ENCODE assay signal across 26 cellular contexts in the genomic region with DNA sequence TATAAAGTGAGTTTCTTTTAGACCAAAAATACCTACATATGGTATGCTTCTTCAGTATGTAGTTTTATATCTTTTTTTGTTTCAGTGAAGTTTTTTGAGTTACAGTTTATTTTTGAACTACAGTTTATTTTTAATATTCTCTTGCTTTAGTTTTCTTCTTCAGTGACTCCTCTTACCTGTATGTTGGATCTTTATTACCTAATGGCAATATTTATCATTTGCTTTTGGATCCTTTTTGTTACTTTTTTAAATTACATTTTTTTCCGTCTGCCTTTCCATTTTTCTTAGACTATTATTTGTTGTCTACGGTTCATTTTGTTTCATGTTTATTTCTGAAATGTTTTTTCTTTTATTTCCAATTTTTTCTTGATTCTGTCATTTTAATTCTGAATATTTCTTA.
"Had no signal": no experiment of that assay in that cellular context is flagged by ENCODE, and none has a peak within 500 bp of the region (broad histone marks: within the 10 kb centered on the region; RNA-seq: fewer than 3 reads in every experiment).

No MANE protein-coding gene starts in this region.

- H3K27me3 ChIP-seq: adrenal gland, ascending aorta, colonic mucosa, gastrocnemius medialis, heart left ventricle had no signal

- FAIRE-seq: bronchial epithelial cell had no signal

- H3K4me1 ChIP-seq: adrenal gland, ascending aorta, colonic mucosa had no signal

- H3K4me3 ChIP-seq: adrenal gland, ascending aorta, colonic mucosa, gastrocnemius medialis, heart left ventricle had no signal

- ATAC-seq: activated CD8-positive, alpha-beta T cell treated with anti-CD3 and anti-CD28 coated beads for 36 hours; activated naive CD8-positive, alpha-beta T cell treated with anti-CD3 and anti-CD28 coated beads, Interleukin-2, amount 50 U/mL, for 24 hours; activated T-cell treated with anti-CD3 and anti-CD28 coated beads, Interleukin-2, amount 50 U/mL, for 4 hours; esophagus mucosa; gastrocnemius medialis; heart left ventricle; T-helper 17 cell; WTC11 had no signal

- H3K36me3 ChIP-seq: adrenal gland, colonic mucosa had no signal

- H3K27ac ChIP-seq: adrenal gland, ascending aorta, colonic mucosa, gastrocnemius medialis, heart left ventricle, VCaP had no signal

- DNase-seq: activated CD4-positive, alpha-beta T cell treated with anti-CD3 and anti-CD28 coated beads for 48 hours; activated CD4-positive, alpha-beta T cell treated with anti-CD3 and anti-CD28 coated beads, Interleukin-2, amount 50 U/mL, for 1 hour; activated CD4-positive, alpha-beta T cell treated with anti-CD3 and anti-CD28 coated beads, Interleukin-2, amount 50 U/mL, for 48 hours; activated CD8-positive, alpha-beta memory T cell treated with anti-CD3 and anti-CD28 coated beads for 24 hours; activated CD8-positive, alpha-beta T cell treated with anti-CD3 and anti-CD28 coated beads for 36 hours; activated effector memory CD4-positive, alpha-beta T cell treated with anti-CD3 and anti-CD28 coated beads, Interleukin-2, amount 50 U/mL, for 16 hours; activated naive CD4-positive, alpha-beta T cell treated with anti-CD3 and anti-CD28 coated beads for 36 hours; activated naive CD8-positive, alpha-beta T cell treated with anti-CD3 and anti-CD28 coated beads for 36 hours; activated naive CD8-positive, alpha-beta T cell treated with anti-CD3 and anti-CD28 coated beads, Interleukin-2, amount 50 U/mL, for 24 hours; activated T-cell treated with anti-CD3 and anti-CD28 coated beads, Interleukin-2, amount 50 U/mL, for 4 hours; adrenal gland; amygdala; colonic mucosa; effector CD8-positive, alpha-beta T cell; foreskin fibroblast; gastrocnemius medialis; glutamatergic neuron; heart left ventricle; T-helper 1 cell; T-helper 17 cell; T1000 had no signal

- H3K9me3 ChIP-seq: adrenal gland, ascending aorta, colonic mucosa, gastrocnemius medialis had no signal
